Comparison of ENCODE assay signal across 8 cellular contexts in the genomic region with DNA sequence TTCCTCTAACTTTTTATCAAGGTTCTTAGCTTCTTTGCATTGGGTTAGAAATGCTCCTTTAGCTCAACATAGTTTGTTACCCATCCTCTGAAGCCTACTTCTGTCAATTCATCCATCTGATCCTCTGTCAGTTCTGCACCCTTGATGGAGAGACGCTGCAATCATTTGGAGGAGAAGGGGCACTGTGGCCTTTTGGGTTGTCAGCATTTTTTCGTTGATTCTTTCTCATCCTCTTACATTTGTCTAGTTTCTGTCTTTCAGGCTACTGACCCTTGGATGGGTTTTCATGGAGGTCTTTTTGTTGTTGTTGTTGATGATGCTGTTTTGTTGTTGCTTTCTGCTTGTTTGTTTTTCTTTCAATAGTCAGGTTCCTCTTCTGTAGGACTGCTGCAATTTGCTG.
"Had no signal": no experiment of that assay in that cellular context is flagged by ENCODE, and none has a peak within 500 bp of the region (broad histone marks: within the 10 kb centered on the region; RNA-seq: fewer than 3 reads in every experiment).

No MANE protein-coding gene starts in this region.

- DNase-seq: GDM1, GF-D8 had no signal

- ATAC-seq: GM12878 had no signal

- FAIRE-seq: G401.6, GM12878, GM12891, GM12892, GM18507, GM19239 had no signal

- H3K4me3 ChIP-seq: GM12878 had no signal
